ENCODE assay signal across 11 cellular contexts in the genomic region with DNA sequence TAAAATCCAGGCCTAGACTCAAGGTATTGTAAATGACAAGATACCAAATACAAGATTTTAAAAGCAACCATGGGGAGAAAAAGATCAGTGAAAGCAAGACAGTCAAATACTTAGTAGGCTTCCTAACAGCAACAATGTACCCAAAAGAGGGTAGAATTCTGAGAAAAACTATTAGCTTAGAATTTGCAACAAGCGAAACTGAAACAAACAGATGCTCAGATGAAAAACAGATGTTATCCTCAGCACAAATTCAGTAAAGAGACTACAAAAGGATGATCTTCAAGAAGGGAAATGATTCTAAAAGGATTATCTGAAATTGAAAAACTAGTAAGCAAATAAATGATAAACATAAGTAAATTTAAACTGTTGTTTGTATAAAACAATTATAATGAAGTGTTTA. TPM values are rescaled to one million over a fixed set of nuclear protein-coding genes. Genes with fewer than 3 reads are reported as not detected.
A peak's percentile ranks its signal among the peaks of the same experiment; 100 is the strongest.
DNase-seq lines count a peak whose midpoint lies in the region; ATAC-seq and TF ChIP-seq lines count a peak whose summit lies in the region.
"Had no signal": no experiment of that assay in that cellular context is flagged by ENCODE, and none has a peak within 500 bp of the region (broad histone marks: within the 10 kb centered on the region; RNA-seq: fewer than 3 reads in every experiment).

No MANE protein-coding gene starts in this region.

- no peaks in the 10 kb centered on the region for H3K36me3 ChIP-seq in mucosa of descending colon (ENCODE audit: low read depth)

- no peaks in the 10 kb centered on the region for H3K4me1 ChIP-seq in mucosa of descending colon (ENCODE audit: low read depth)

- peak; percentile 57 for DNase-seq in fibroblast of villous mesenchyme (ENCODE audit: low read depth)
- DNase-seq in NCI-H69 (lab: John Stamatoyannopoulos, UW), result no peak
- DNase-seq in OCI-M2 (lab: John Stamatoyannopoulos, UW; ENCODE audit: unreplicated experiment), result no peak
- DNase-seq in mucosa of descending colon, result no peak
- DNase-seq in central memory CD4-positive, alpha-beta T cell, result no peak
- DNase-seq: hippocampal formation had no signal

- no peak for TF ChIP-seq CTCF in fibroblast of villous mesenchyme (IDR thresholded peaks at IDR 0.05; ENCODE audit: insufficient read depth, low read depth, low read length)
- TF ChIP-seq CTCF in mucosa of descending colon (IDR thresholded peaks at IDR 0.05), result no peak

- ATAC-seq in GM18867 (IDR thresholded peaks at IDR 0.05; ENCODE audit: unreplicated experiment) (peak; percentile 95), GM21786 (IDR thresholded peaks at IDR 0.05; ENCODE audit: unreplicated experiment) (peak; percentile 99), HG03565 (IDR thresholded peaks at IDR 0.05; ENCODE audit: unreplicated experiment) (peak; percentile 83), mucosa of descending colon (no peak)

- H3K9me3 ChIP-seq in mucosa of descending colon, result no peaks in the 10 kb centered on the region

- H3K4me3 ChIP-seq in fibroblast of villous mesenchyme (ENCODE audit: low read depth, low read length), result no peak overlapping the region
- no peak overlapping the region for H3K4me3 ChIP-seq in mucosa of descending colon

- intact Hi-C loops in mucosa of descending colon (cut with DNase I, micrococcal nuclease), result no loop called here

RNA-seq across cellular contexts. Expression of a gene that starts 40.0 kb away (rescaled TPM):
- total RNA-seq in fibroblast of villous mesenchyme (0.43 TPM in 1 of 2 replicates, not detected in the other), mucosa of descending colon (not detected)
- total RNA-seq: skeletal muscle tissue, ureter had no signal

RNA-seq across cellular contexts. Expression of a gene that starts 45.3 kb away (rescaled TPM):
- total RNA-seq in fibroblast of villous mesenchyme (19.6 and 25.9 TPM in 2 replicates), mucosa of descending colon (10 to 100 TPM; 18.9 to 22.6 (median 22.0) TPM)

RNA-seq across cellular contexts. Expression of a gene that starts 45.9 kb away (rescaled TPM):
- total RNA-seq in fibroblast of villous mesenchyme (54.4 and 63.5 TPM in 2 replicates), mucosa of descending colon (10 to 100 TPM; 68.3 to 90.1 (median 78.3) TPM)
